In the genomic region with DNA sequence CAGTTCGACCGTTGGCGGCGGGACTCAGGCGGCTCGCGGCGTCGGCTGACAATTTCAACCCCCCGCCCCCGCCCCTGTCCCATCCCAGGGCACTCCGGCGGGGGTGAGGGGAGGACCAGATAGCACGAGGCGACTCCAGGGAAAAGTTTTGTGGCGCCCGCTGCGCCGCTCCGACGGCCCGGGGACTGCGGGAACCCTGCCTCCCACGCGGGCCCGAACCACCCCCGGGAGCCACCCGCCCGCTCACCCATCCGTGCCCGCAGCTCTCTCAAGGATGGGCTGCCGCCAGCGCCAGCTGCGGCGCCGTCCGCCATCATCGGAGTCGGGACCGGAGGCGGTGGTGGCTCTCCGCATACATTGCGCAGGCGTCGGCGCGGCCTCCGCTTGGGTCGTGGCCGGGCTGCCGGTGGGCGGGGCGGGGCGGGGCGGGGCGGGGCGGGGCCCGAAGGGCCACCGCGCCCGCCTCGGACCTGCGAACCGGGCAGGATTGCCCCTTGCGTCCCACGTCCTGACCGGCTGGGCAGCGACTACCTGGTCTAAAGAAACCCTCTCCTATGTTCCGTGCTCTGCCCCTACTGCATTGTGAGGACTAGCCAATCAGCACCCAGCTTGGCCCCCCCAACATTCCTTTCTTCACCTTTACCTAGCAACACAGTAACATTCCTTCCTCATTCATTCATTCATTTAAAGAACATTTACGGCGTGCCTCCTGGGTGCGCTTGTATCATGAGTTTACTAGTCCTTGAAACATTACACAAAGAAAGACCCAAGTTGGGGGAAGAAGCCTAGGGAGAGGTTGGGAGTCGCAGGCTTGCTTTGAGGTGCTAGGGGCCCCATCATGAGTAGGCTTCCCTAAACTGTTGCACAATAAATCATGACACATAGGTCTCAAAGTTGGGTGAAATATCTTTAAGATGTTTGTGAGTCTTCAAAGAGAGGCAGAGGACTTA, we compare ENCODE assay signal across 8 cellular contexts. TPM values are rescaled to one million over a fixed set of nuclear protein-coding genes. Genes with fewer than 3 reads are reported as not detected.
A peak's percentile ranks its signal among the peaks of the same experiment; 100 is the strongest.
DNase-seq lines count a peak whose midpoint lies in the region; ATAC-seq and TF ChIP-seq lines count a peak whose summit lies in the region.

A gene with protein sequence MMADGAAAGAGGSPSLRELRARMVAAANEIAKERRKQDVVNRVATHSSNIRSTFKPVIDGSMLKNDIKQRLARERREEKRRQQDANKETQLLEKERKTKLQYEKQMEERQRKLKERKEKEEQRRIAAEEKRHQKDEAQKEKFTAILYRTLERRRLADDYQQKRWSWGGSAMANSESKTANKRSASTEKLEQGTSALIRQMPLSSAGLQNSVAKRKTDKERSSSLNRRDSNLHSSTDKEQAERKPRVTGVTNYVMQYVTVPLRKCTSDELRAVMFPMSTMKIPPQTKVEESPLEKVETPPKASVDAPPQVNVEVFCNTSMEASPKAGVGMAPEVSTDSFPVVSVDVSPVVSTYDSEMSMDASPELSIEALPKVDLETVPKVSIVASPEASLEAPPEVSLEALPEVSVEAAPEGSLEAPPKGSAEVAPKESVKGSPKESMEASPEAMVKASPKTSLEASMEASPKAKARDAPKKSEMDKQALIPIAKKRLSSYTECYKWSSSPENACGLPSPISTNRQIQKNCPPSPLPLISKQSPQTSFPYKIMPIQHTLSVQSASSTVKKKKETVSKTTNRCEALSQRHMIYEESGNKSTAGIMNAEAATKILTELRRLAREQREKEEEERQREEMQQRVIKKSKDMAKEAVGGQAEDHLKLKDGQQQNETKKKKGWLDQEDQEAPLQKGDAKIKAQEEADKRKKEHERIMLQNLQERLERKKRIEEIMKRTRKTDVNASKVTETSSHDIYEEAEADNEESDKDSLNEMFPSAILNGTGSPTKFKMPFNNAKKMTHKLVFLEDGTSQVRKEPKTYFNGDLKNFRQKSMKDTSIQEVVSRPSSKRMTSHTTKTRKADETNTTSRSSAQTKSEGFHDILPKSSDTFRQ (minus strand): TSS at position 359 of the 950 bp plus-strand sequence. CDS start 42 bp downstream, at position 317.

- H2AFZ ChIP-seq in KMS-11 (ENCODE audit: low read depth) = peak within 1 kb of the TSS; percentile 66

- H3K4me1 ChIP-seq in KMS-11 (ENCODE audit: low read depth, poor library complexity, severe bottlenecking) (peaks cover 15% of the 10 kb centered on the region), iPS DF 6.9 (ENCODE audit: control insufficient read depth, insufficient read depth, low read length) (peaks cover 2% of the 10 kb centered on the region; the same call in 1 of the 2 replicates), skeletal muscle tissue (ENCODE audit: control insufficient read depth in 3 of 3, insufficient read depth in 3 of 3, low read length in 3 of 3) (peaks cover 0 to 2% (median 0%) of the 10 kb centered on the region in 3 donors)

- no peaks in the 10 kb centered on the region for H3K27me3 ChIP-seq in KMS-11 (ENCODE audit: insufficient read depth, low read depth)
- H3K27me3 ChIP-seq in iPS DF 6.9 (ENCODE audit: control insufficient read depth, insufficient read depth, low read length) = no peaks in the 10 kb centered on the region
- no peaks in the 10 kb centered on the region for H3K27me3 ChIP-seq in skeletal muscle tissue (ENCODE audit: control insufficient read depth in 3 of 3, insufficient read depth in 3 of 3, low read length in 3 of 3)

- peak within 1 kb of the TSS; percentile 85 for H3K4me3 Mint-ChIP-seq in T-helper 2 cell treated with Interferon-gamma antibody and Interleukin-4, amounts not matched to agents 5 μg/mL and 100 μg/mL, for 36 hours

- H3K36me3 ChIP-seq in KMS-11 (ENCODE audit: insufficient read depth) = no peaks in the 10 kb centered on the region
- H3K36me3 ChIP-seq in iPS DF 6.9 (ENCODE audit: control insufficient read depth, insufficient read depth, low read length) = no peaks in the 10 kb centered on the region
- H3K36me3 ChIP-seq in skeletal muscle tissue (ENCODE audit: control insufficient read depth in 3 of 3, insufficient read depth in 3 of 3, low read length in 3 of 3) = no peaks in the 10 kb centered on the region

- H3K9me3 ChIP-seq in iPS DF 6.9 (ENCODE audit: control insufficient read depth, insufficient read depth, low read length) = no peaks in the 10 kb centered on the region
- no peaks in the 10 kb centered on the region for H3K9me3 ChIP-seq in skeletal muscle tissue (ENCODE audit: control insufficient read depth in 3 of 3, low read length in 3 of 3)

- no CpG with 5 or more reads among the region's 73 CpGs for WGBS in iPS DF 6.9 (ENCODE audit: insufficient coverage, insufficient read length)

- H3K36me3 Mint-ChIP-seq in T-helper 2 cell treated with Interferon-gamma antibody and Interleukin-4, amounts not matched to agents 5 μg/mL and 100 μg/mL, for 36 hours (ENCODE audit: low read depth) = no peaks in the 10 kb centered on the region

- DNase-seq in ELR (ENCODE audit: low read depth) = peak; percentile 71
- peak; percentile 65 for DNase-seq in T-helper 2 cell treated with Interferon-gamma antibody and Interleukin-4, amounts not matched to agents 5 μg/mL and 100 μg/mL, for 36 hours (ENCODE audit: low spot score)
- peak; percentile 71 for DNase-seq in astrocyte of the hippocampus (ENCODE audit: low read depth, low spot score)
- DNase-seq in iPS DF 6.9 (ENCODE audit: low read depth, low spot score) = no peak
- DNase-seq in NCI-H187 treated with DMSO at 0.1 percent for 48 hours (lab: John Stamatoyannopoulos, UW) = no peak

- H3K79me2 ChIP-seq in KMS-11 (ENCODE audit: insufficient read depth, low read depth) = peaks cover 22% of the 10 kb centered on the region; the same call in 1 of the 2 replicates

- H3K9me3 Mint-ChIP-seq in T-helper 2 cell treated with Interferon-gamma antibody and Interleukin-4, amounts not matched to agents 5 μg/mL and 100 μg/mL, for 36 hours = no peaks in the 10 kb centered on the region

- H3K9ac ChIP-seq in KMS-11 = peak within 1 kb of the TSS; percentile 85
- H3K9ac ChIP-seq in skeletal muscle tissue (ENCODE audit: low read depth in 1 of 3, low read length in 3 of 3) = peak within 1 kb of the TSS; percentile 38 to 75 (median 54)

- H3K27me3 Mint-ChIP-seq in T-helper 2 cell treated with Interferon-gamma antibody and Interleukin-4, amounts not matched to agents 5 μg/mL and 100 μg/mL, for 36 hours (ENCODE audit: low read depth) = no peaks in the 10 kb centered on the region

- H3K4me1 Mint-ChIP-seq in T-helper 2 cell treated with Interferon-gamma antibody and Interleukin-4, amounts not matched to agents 5 μg/mL and 100 μg/mL, for 36 hours (ENCODE audit: low read depth) = peaks cover 10% of the 10 kb centered on the region

- peak; percentile 88 for ATAC-seq in GM21737 (IDR thresholded peaks at IDR 0.05; ENCODE audit: unreplicated experiment)

- peak within 1 kb of the TSS; percentile 90 for H3K27ac Mint-ChIP-seq in T-helper 2 cell treated with Interferon-gamma antibody and Interleukin-4, amounts not matched to agents 5 μg/mL and 100 μg/mL, for 36 hours

- no peak for TF ChIP-seq CTCF in KMS-11 (conservative IDR thresholded peaks at IDR 0.05; ENCODE audit: low read depth, low read length)

- H3K4me2 ChIP-seq in KMS-11 = peak within 1 kb of the TSS; percentile 76; the same call in 1 of the 2 replicates

- H3K4me3 ChIP-seq in KMS-11 (IDR thresholded peaks at IDR 0.05; ENCODE audit: insufficient read depth, low read depth, low read length) = no peak within 1 kb of the TSS
- H3K4me3 ChIP-seq in iPS DF 6.9 (ENCODE audit: low read length) = peak within 1 kb of the TSS; percentile 69; the same call in 1 of the 2 replicates
- H3K4me3 ChIP-seq in skeletal muscle tissue (ENCODE audit: low read length in 3 of 3) = peak within 1 kb of the TSS; percentile 66 to 72 (median 70)

- H4K20me1 ChIP-seq in KMS-11 (ENCODE audit: insufficient read depth) = no peaks in the 10 kb centered on the region

- peak within 1 kb of the TSS; percentile 40; the same call in 1 of the 2 replicates for H3K27ac ChIP-seq in KMS-11
- no peak within 1 kb of the TSS for H3K27ac ChIP-seq in iPS DF 6.9 (ENCODE audit: low read length)
- H3K27ac ChIP-seq in skeletal muscle tissue (ENCODE audit: low read depth, low read length) = peak within 1 kb of the TSS; percentile 79

RNA-seq across cellular contexts. Expression of the gene that starts here (rescaled TPM):
- total RNA-seq in skeletal muscle tissue = 6.3 TPM

Comparison
In these comparisons a context has a peak if more than half of its experiments do, and no peak if none do; other contexts are left out.
1. DNase-seq: peak in ELR (single experiment), T-helper 2 cell treated with Interferon-gamma antibody and Interleukin-4, amounts not matched to agents 5 μg/mL and 100 μg/mL, for 36 hours (single experiment) and astrocyte of the hippocampus (single experiment); none in iPS DF 6.9 (single experiment) and NCI-H187 treated with DMSO at 0.1 percent for 48 hours (single experiment).